12 cellular contexts compared by ENCODE assay signal in genomic region chr3:136109499-136109898, GRCh38.
A peak's percentile ranks its signal among the peaks of the same experiment; 100 is the strongest.
DNase-seq lines count a peak whose midpoint lies in the region; ATAC-seq and TF ChIP-seq lines count a peak whose summit lies in the region.
"Had no signal": no experiment of that assay in that cellular context is flagged by ENCODE, and none has a peak within 500 bp of the region (broad histone marks: within the 10 kb centered on the region; RNA-seq: fewer than 3 reads in every experiment).

No MANE protein-coding gene starts in this region.

- ATAC-seq in GM18505 (IDR thresholded peaks at IDR 0.05; ENCODE audit: unreplicated experiment): peak; percentile 96
- ATAC-seq in GM19467 (IDR thresholded peaks at IDR 0.05; ENCODE audit: unreplicated experiment): peak; percentile 91
- peak; percentile 88 for ATAC-seq in HG02943 (IDR thresholded peaks at IDR 0.05; ENCODE audit: low read depth, unreplicated experiment)
- no peak for ATAC-seq in body of pancreas
- ATAC-seq: HepG2, right lobe of liver had no signal

- H3K36me3 ChIP-seq in KMS-11 (ENCODE audit: insufficient read depth) (no peaks in the 10 kb centered on the region), brain microvascular endothelial cell (replicated peaks) (no peaks in the 10 kb centered on the region), body of pancreas (replicated peaks in 1 of 2; ENCODE audit: insufficient read depth in 1 of 2, low read depth in 2 of 2) (no peaks in the 10 kb centered on the region)
- H3K36me3 ChIP-seq: right lobe of liver had no signal

- peak overlapping the region; percentile 59 for H3K4me2 ChIP-seq in KMS-11
- H3K4me2 ChIP-seq: SK-N-SH had no signal

- H3K9me3 ChIP-seq in body of pancreas: no peaks in the 10 kb centered on the region
- H3K9me3 ChIP-seq: right lobe of liver, SK-N-SH had no signal

- in situ Hi-C loops in brain microvascular endothelial cell (cut with HindIII; ENCODE audit: low pct_ligation_motif_present, low sequenced_read_pairs): no loop called here

- H3K27me3 ChIP-seq in KMS-11 (ENCODE audit: insufficient read depth, low read depth) (no peaks in the 10 kb centered on the region; the same call in 1 of the 2 replicates), brain microvascular endothelial cell (replicated peaks) (no peaks in the 10 kb centered on the region), body of pancreas (no peaks in the 10 kb centered on the region)
- H3K27me3 ChIP-seq: right lobe of liver had no signal

- H3K27ac ChIP-seq in KMS-11 (no peak overlapping the region), brain microvascular endothelial cell (no peak overlapping the region), body of pancreas (no peak overlapping the region)
- H3K27ac ChIP-seq: right lobe of liver had no signal

- no peak overlapping the region for H3K9ac ChIP-seq in KMS-11
- H3K9ac ChIP-seq: SK-N-SH had no signal

- H3K4me3 ChIP-seq in KMS-11 (IDR thresholded peaks at IDR 0.05; ENCODE audit: insufficient read depth, low read depth, low read length): peak overlapping the region; percentile 28
- H3K4me3 ChIP-seq in brain microvascular endothelial cell (ENCODE audit: low read depth, low read length): no peak overlapping the region
- no peak overlapping the region for H3K4me3 ChIP-seq in body of pancreas
- H3K4me3 ChIP-seq: right lobe of liver had no signal

- H4K20me1 ChIP-seq in KMS-11 (ENCODE audit: insufficient read depth): no peaks in the 10 kb centered on the region

- H2AFZ ChIP-seq in KMS-11 (ENCODE audit: low read depth): no peak overlapping the region

- TF ChIP-seq CTCF in KMS-11 (conservative IDR thresholded peaks at IDR 0.05; ENCODE audit: low read depth, low read length): no peak
- TF ChIP-seq CTCF in brain microvascular endothelial cell (IDR thresholded peaks at IDR 0.05; ENCODE audit: low read depth, low read length, missing control alignments): no peak
- TF ChIP-seq CTCF in body of pancreas (IDR thresholded peaks at IDR 0.05): no peak

- no peaks in the 10 kb centered on the region for H3K79me2 ChIP-seq in KMS-11 (ENCODE audit: insufficient read depth, low read depth)

- 84 to 100% methylated on average over 1 of the region's 1 CpG for WGBS in body of pancreas, 2 donors

- intact Hi-C loops in body of pancreas (cut with DNase I): no loop called here

- no peak for TF ChIP-seq POLR2A in GM18505 (IDR thresholded peaks at IDR 0.05; ENCODE audit: borderline replicate concordance, extremely low read depth, insufficient read depth, insufficient read length)
- TF ChIP-seq POLR2A in body of pancreas (IDR thresholded peaks at IDR 0.05): no peak

- peaks cover 54% of the 10 kb centered on the region for H3K4me1 ChIP-seq in KMS-11 (ENCODE audit: low read depth, poor library complexity, severe bottlenecking)
- H3K4me1 ChIP-seq in body of pancreas: no peaks in the 10 kb centered on the region
- H3K4me1 ChIP-seq: right lobe of liver had no signal

- no peak for DNase-seq in stimulated activated CD8-positive, alpha-beta memory T cell treated with anti-CD3 and anti-CD28 coated beads, Interleukin-4, amount 100 ng/mL, for 48 hours
- no peak for DNase-seq in brain microvascular endothelial cell
- no peak for DNase-seq in OCI-M1 (lab: John Stamatoyannopoulos, UW)
- DNase-seq in body of pancreas: no peak
- DNase-seq: midbrain, right lobe of liver, SK-N-SH had no signal
